Comparison of ENCODE assay signal across 29 cellular contexts in genomic region chr2:204124140-204124750, GRCh38.
"Had no signal": no experiment of that assay in that cellular context is flagged by ENCODE, and none has a peak within 500 bp of the region (broad histone marks: within the 10 kb centered on the region; RNA-seq: fewer than 3 reads in every experiment).

No MANE protein-coding gene starts in this region.

- H3K9me3 ChIP-seq: adrenal gland, body of pancreas, esophagus muscularis mucosa, gastrocnemius medialis, heart left ventricle had no signal

- H3K9me3 Mint-ChIP-seq: activated naive CD8-positive, alpha-beta T cell treated with anti-CD3 and anti-CD28 coated beads for 36 hours; activated naive CD8-positive, alpha-beta T cell treated with anti-CD3 and anti-CD28 coated beads, Interleukin-2, amount 50 U/mL, for 24 hours; activated T-cell treated with anti-CD3 and anti-CD28 coated beads, Interleukin-2, amount 50 U/mL, for 4 hours; effector memory CD8-positive, alpha-beta T cell had no signal

- ATAC-seq: activated naive CD8-positive, alpha-beta T cell treated with anti-CD3 and anti-CD28 coated beads, Interleukin-2, amount 50 U/mL, for 24 hours; body of pancreas; effector memory CD8-positive, alpha-beta T cell; foreskin keratinocyte; gastrocnemius medialis; heart left ventricle had no signal

- DNase-seq: activated CD4-positive, alpha-beta T cell treated with anti-CD3 and anti-CD28 coated beads for 4 hours; activated CD4-positive, alpha-beta T cell treated with anti-CD3 and anti-CD28 coated beads, Interleukin-2, amount 50 U/mL, for 1 hour; activated CD4-positive, alpha-beta T cell treated with anti-CD3 and anti-CD28 coated beads, Interleukin-2, amount 50 U/mL, for 48 hours; activated CD4-positive, CD25-positive, alpha-beta regulatory T cell; activated CD4-positive, CD25-positive, alpha-beta regulatory T cell treated with anti-CD3 and anti-CD28 coated beads, Interleukin-2, amount 50 U/mL, for 72 hours; activated CD8-positive, alpha-beta memory T cell treated with anti-CD3 and anti-CD28 coated beads, Interleukin-2, amount 50 U/mL, for 48 hours; activated effector memory CD4-positive, alpha-beta T cell treated with Interleukin-2 at 50 U/mL for 16 hours; activated gamma-delta T cell treated with Interleukin-2 at 50 U/mL for 16 hours; activated naive CD4-positive, alpha-beta T cell treated with Interleukin-2 at 50 U/mL for 16 hours; activated naive CD8-positive, alpha-beta T cell treated with anti-CD3 and anti-CD28 coated beads for 36 hours; activated naive CD8-positive, alpha-beta T cell treated with anti-CD3 and anti-CD28 coated beads, Interleukin-2, amount 50 U/mL, for 24 hours; activated T-cell treated with anti-CD3 and anti-CD28 coated beads for 4 hours; activated T-cell treated with anti-CD3 and anti-CD28 coated beads, Interleukin-2, amount 50 U/mL, for 4 hours; adrenal gland; amygdala; aorta; body of pancreas; caudate nucleus; cortex of kidney; dermis blood vessel endothelial cell; effector CD4-positive, alpha-beta T cell; effector memory CD8-positive, alpha-beta T cell; erythroblast; foreskin keratinocyte; gastrocnemius medialis; glutamatergic neuron; heart left ventricle; T-helper 2 cell had no signal

- H3K27me3 ChIP-seq: body of pancreas, esophagus muscularis mucosa, gastrocnemius medialis, heart left ventricle had no signal

- H3K27ac Mint-ChIP-seq: activated naive CD8-positive, alpha-beta T cell treated with anti-CD3 and anti-CD28 coated beads for 36 hours; activated naive CD8-positive, alpha-beta T cell treated with anti-CD3 and anti-CD28 coated beads, Interleukin-2, amount 50 U/mL, for 24 hours; effector memory CD8-positive, alpha-beta T cell had no signal

- H3K27ac ChIP-seq: adrenal gland, body of pancreas, esophagus muscularis mucosa, foreskin keratinocyte, gastrocnemius medialis, heart left ventricle had no signal

- H3K4me3 Mint-ChIP-seq: activated naive CD8-positive, alpha-beta T cell treated with anti-CD3 and anti-CD28 coated beads for 36 hours; activated naive CD8-positive, alpha-beta T cell treated with anti-CD3 and anti-CD28 coated beads, Interleukin-2, amount 50 U/mL, for 24 hours; activated T-cell treated with anti-CD3 and anti-CD28 coated beads, Interleukin-2, amount 50 U/mL, for 4 hours; effector memory CD8-positive, alpha-beta T cell had no signal

- H3K36me3 Mint-ChIP-seq: activated naive CD8-positive, alpha-beta T cell treated with anti-CD3 and anti-CD28 coated beads for 36 hours had no signal
